In the genomic region with DNA sequence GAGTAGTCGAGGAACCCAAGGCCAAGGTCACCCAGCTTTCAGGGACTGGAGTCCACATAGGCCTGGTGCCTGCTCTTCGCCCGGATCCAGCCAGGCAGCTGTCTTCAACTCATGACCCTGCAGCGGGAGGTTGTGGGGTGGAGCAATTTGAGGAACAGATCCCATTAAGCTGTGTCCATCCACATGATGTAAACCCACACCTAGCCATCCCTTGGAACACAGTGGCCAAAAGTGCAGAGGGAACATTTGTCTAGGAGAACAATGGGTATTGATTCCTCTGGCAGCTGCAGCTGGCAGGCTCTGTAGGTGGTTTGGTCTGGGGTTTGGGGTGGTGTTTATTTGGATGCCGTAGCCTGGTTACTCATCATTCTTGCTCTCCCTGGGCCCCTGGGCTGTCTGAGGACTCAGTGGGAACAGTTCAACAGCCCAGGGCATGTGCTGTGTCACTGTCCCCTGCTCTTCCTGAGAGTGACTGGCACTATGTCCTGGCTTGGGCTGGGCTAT, we compare ENCODE assay signal across 14 cellular contexts.
DNase-seq lines count a peak whose midpoint lies in the region; ATAC-seq, FAIRE-seq and TF ChIP-seq lines count a peak whose summit lies in the region.
"Had no signal": no experiment of that assay in that cellular context is flagged by ENCODE, and none has a peak within 500 bp of the region (broad histone marks: within the 10 kb centered on the region; RNA-seq: fewer than 3 reads in every experiment).

No MANE protein-coding gene starts in this region.

- H3K27me3 ChIP-seq in GM23248 (replicated peaks; ENCODE audit: insufficient read depth) (0 out of 2 replicates have a peak, but pooled peaks cover 15% of the 10 kb centered on the region), bronchial epithelial cell (ENCODE audit: control insufficient read depth, insufficient read depth, low read length) (no peaks in the 10 kb centered on the region), neural progenitor cell (no peaks in the 10 kb centered on the region)

- WGBS in GM23248 (ENCODE audit: low coverage in 1 of 2, low lambda C conversion rate in 2 of 2, missing lambda C conversion rate in 2 of 2), 2 experiments = 59% methylated on average over 5 of the region's 5 CpGs

- no peak for TF ChIP-seq CTCF in bronchial epithelial cell (IDR thresholded peaks at IDR 0.05; ENCODE audit: insufficient read depth, low read length, severe bottlenecking)
- no peak for TF ChIP-seq CTCF in neural progenitor cell (IDR thresholded peaks at IDR 0.05)

- DNase-seq in GM23248 = peak; percentile 37
- peak; percentile 84 for DNase-seq in NCI-H2196 (lab: John Stamatoyannopoulos, UW; ENCODE audit: unreplicated experiment)
- peak; percentile 34 for DNase-seq in bronchial epithelial cell (ENCODE audit: low read depth)
- DNase-seq in neural progenitor cell (ENCODE audit: low spot score) = peak; percentile 36
- no peak for DNase-seq in AG08396 (ENCODE audit: low spot score)
- DNase-seq in OCI-M2 (lab: John Stamatoyannopoulos, UW; ENCODE audit: unreplicated experiment) = no peak
- DNase-seq: CD8-positive, alpha-beta memory T cell; NCI-H446 treated with DMSO at 0.1 percent for 48 hours had no signal

- peak; percentile 68 for FAIRE-seq in bronchial epithelial cell (lab: Jason Lieb, UNC)
- FAIRE-seq: GM18507, islet of Langerhans, TTC549 had no signal

- H3K36me3 ChIP-seq in GM23248 (ENCODE audit: low read depth) = no peaks in the 10 kb centered on the region
- no peaks in the 10 kb centered on the region for H3K36me3 ChIP-seq in bronchial epithelial cell (ENCODE audit: control insufficient read depth, insufficient read depth, low read length)
- no peaks in the 10 kb centered on the region for H3K36me3 ChIP-seq in neural progenitor cell

- H3K27ac Mint-ChIP-seq in neural progenitor cell = peak overlapping the region; percentile 66
- H3K27ac Mint-ChIP-seq: CD8-positive, alpha-beta memory T cell; stimulated activated memory B cell treated with anti-CD40 and anti-IgM and Interleukin-4, amounts not matched to agents 10 μg/mL and 1 μg/mL and 100 μg/mL, for 72 hours had no signal

- H3K79me2 ChIP-seq in GM23248 (ENCODE audit: insufficient read depth) = no peaks in the 10 kb centered on the region
- no peaks in the 10 kb centered on the region for H3K79me2 ChIP-seq in neural progenitor cell (ENCODE audit: low read depth)

- H3K27me3 Mint-ChIP-seq in neural progenitor cell (ENCODE audit: insufficient read depth, low read depth) = peaks cover 2% of the 10 kb centered on the region

- no peak overlapping the region for H2AFZ ChIP-seq in GM23248
- H2AFZ ChIP-seq in neural progenitor cell (replicated peaks) = no peak overlapping the region

- H4K20me1 ChIP-seq in GM23248 (ENCODE audit: insufficient read depth) (no peaks in the 10 kb centered on the region), neural progenitor cell (ENCODE audit: low read depth) (no peaks in the 10 kb centered on the region)

- H3K4me1 ChIP-seq in GM23248 (ENCODE audit: insufficient read depth) (no peaks in the 10 kb centered on the region), neural progenitor cell (peaks cover 7% of the 10 kb centered on the region)

- in situ Hi-C loops in GM23248 (cut with MboI) = no loop called here

- no peak for ATAC-seq in HG03565 (IDR thresholded peaks at IDR 0.05; ENCODE audit: unreplicated experiment)
- no peak for ATAC-seq in GM19395 (IDR thresholded peaks at IDR 0.05; ENCODE audit: unreplicated experiment)

- H3K9ac ChIP-seq in GM23248 (no peak overlapping the region), neural progenitor cell (no peak overlapping the region)

- no peaks in the 10 kb centered on the region for H3K9me2 ChIP-seq in GM23248 (ENCODE audit: insufficient read depth)

- H3K4me2 ChIP-seq in GM23248 (ENCODE audit: unreplicated experiment) (no peak overlapping the region), neural progenitor cell (no peak overlapping the region)

- H3K9me3 ChIP-seq in GM23248 (ENCODE audit: low read depth) = no peaks in the 10 kb centered on the region
- H3K9me3 ChIP-seq in neural progenitor cell (ENCODE audit: low read depth) = no peaks in the 10 kb centered on the region

- peaks cover 9% of the 10 kb centered on the region for H3K4me1 Mint-ChIP-seq in neural progenitor cell
- H3K4me1 Mint-ChIP-seq: CD8-positive, alpha-beta memory T cell; stimulated activated memory B cell treated with anti-CD40 and anti-IgM and Interleukin-4, amounts not matched to agents 10 μg/mL and 1 μg/mL and 100 μg/mL, for 72 hours had no signal

- no peaks in the 10 kb centered on the region for H3K9me3 Mint-ChIP-seq in neural progenitor cell
- H3K9me3 Mint-ChIP-seq: CD8-positive, alpha-beta memory T cell; stimulated activated memory B cell treated with anti-CD40 and anti-IgM and Interleukin-4, amounts not matched to agents 10 μg/mL and 1 μg/mL and 100 μg/mL, for 72 hours had no signal

- H3K4me3 ChIP-seq in GM23248 (no peak overlapping the region), bronchial epithelial cell (ENCODE audit: low read depth, low read length) (no peak overlapping the region), neural progenitor cell (no peak overlapping the region)

- H3F3A ChIP-seq in GM23248 (ENCODE audit: insufficient read depth) = no peaks in the 10 kb centered on the region
- no peaks in the 10 kb centered on the region for H3F3A ChIP-seq in neural progenitor cell (ENCODE audit: low read depth)

- H3K27ac ChIP-seq in GM23248 = no peak overlapping the region
- no peak overlapping the region for H3K27ac ChIP-seq in neural progenitor cell

- H3K4me3 Mint-ChIP-seq in neural progenitor cell = no peak overlapping the region
- H3K4me3 Mint-ChIP-seq: CD8-positive, alpha-beta memory T cell; stimulated activated memory B cell treated with anti-CD40 and anti-IgM and Interleukin-4, amounts not matched to agents 10 μg/mL and 1 μg/mL and 100 μg/mL, for 72 hours had no signal

- H3K36me3 Mint-ChIP-seq in neural progenitor cell = no peaks in the 10 kb centered on the region
- H3K36me3 Mint-ChIP-seq: stimulated activated memory B cell treated with anti-CD40 and anti-IgM and Interleukin-4, amounts not matched to agents 10 μg/mL and 1 μg/mL and 100 μg/mL, for 72 hours had no signal

Comparison
In these comparisons a context has a peak if more than half of its experiments do, and no peak if none do; other contexts are left out.
1. DNase-seq: peak in GM23248 (single experiment), NCI-H2196 (single experiment), bronchial epithelial cell (single experiment) and neural progenitor cell (single experiment); none in AG08396 (single experiment) and OCI-M2 (single experiment).